In the genomic region with DNA sequence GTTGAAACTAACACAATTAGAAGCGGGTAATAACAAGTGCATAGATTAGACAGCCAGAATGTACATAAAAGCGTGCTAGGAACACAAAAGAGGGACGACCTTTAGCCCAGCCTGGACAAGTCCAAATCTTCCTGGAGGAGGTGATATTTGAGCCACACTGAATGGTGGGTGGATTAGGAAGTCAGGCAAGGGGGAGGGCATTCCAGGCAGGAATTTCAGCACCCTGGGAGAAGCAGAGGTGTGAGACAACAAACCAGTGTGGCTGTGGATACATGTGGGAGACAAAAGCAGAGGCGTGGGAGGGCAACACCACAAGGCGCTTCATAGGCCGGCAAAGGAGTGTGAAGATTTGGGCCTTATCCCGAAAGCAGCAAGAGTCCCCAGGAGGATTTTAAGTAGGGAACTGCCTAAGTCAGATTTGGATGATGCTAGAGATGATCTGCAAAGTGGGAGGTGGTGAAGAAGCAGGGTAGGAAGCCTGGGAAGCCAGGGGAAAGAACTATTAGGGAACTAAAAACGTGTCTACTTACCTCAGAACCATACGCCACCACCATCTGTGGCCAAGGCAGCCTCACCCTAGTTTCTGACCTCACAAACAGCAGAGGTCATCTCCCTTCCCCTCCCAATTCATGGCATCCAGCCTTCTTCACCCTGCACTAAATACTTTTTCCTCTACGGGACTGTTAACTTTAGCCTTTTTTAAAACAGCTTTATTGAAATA, we compare ENCODE assay signal across 1 cellular context.
TF ChIP-seq lines count a peak whose summit lies in the region.

No MANE protein-coding gene starts in this region.

TF ChIP-seq in K562, 482 proteins besides CTCF, POLR2A, EP300 and RAD21 (continued from another document and continues in another):
- TF ChIP-seq PTRF (tag; IDR thresholded peaks at IDR 0.05) (no peak), ZNF24 (IDR thresholded peaks at IDR 0.05) (no peak), MYC (IDR thresholded peaks at IDR 0.05; ENCODE audit: low read depth, low read length) (no peak), MYC (CRISPR knock-in tag; IDR thresholded peaks at IDR 0.05; ENCODE audit: borderline replicate concordance, low read depth) (no peak), CXXC5 (CRISPR knock-in tag; IDR thresholded peaks at IDR 0.05) (peak; percentile 21; the same call in 1 of the 2 replicates), ARID1B (IDR thresholded peaks at IDR 0.05) (0 out of 2 replicates have a peak, but pooled peaks have one; percentile 26), RBM17 (IDR thresholded peaks at IDR 0.05; ENCODE audit: borderline replicate concordance, low read depth, low read length) (no peak), ZFP36 (IDR thresholded peaks at IDR 0.05; ENCODE audit: low read depth, low read length, partially characterized antibody) (peak; percentile 16), BMI1 (IDR thresholded peaks at IDR 0.05; ENCODE audit: low read length) (no peak), RBM39 (optimal IDR thresholded peaks at IDR 0.05; ENCODE audit: low read depth, low read length) (no peak), L3MBTL2 (IDR thresholded peaks at IDR 0.05) (peak; percentile 57; the same call in 1 of the 2 replicates), COPS2 (conservative IDR thresholded peaks at IDR 0.05) (no peak), DDX20 (tag; IDR thresholded peaks at IDR 0.05; ENCODE audit: low read depth) (no peak)
- TF ChIP-seq, protein P1, sequence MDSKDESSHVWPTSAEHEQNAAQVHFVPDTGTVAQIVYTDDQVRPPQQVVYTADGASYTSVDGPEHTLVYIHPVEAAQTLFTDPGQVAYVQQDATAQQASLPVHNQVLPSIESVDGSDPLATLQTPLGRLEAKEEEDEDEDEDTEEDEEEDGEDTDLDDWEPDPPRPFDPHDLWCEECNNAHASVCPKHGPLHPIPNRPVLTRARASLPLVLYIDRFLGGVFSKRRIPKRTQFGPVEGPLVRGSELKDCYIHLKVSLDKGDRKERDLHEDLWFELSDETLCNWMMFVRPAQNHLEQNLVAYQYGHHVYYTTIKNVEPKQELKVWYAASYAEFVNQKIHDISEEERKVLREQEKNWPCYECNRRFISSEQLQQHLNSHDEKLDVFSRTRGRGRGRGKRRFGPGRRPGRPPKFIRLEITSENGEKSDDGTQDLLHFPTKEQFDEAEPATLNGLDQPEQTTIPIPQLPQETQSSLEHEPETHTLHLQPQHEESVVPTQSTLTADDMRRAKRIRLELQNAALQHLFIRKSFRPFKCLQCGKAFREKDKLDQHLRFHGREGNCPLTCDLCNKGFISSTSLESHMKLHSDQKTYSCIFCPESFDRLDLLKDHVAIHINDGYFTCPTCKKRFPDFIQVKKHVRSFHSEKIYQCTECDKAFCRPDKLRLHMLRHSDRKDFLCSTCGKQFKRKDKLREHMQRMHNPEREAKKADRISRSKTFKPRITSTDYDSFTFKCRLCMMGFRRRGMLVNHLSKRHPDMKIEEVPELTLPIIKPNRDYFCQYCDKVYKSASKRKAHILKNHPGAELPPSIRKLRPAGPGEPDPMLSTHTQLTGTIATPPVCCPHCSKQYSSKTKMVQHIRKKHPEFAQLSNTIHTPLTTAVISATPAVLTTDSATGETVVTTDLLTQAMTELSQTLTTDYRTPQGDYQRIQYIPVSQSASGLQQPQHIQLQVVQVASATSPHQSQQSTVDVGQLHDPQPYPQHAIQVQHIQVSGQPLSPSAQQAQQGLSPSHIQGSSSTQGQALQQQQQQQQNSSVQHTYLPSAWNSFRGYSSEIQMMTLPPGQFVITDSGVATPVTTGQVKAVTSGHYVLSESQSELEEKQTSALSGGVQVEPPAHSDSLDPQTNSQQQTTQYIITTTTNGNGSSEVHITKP (IDR thresholded peaks at IDR 0.05; ENCODE audit: partially characterized antibody), result peak; percentile 73
- TF ChIP-seq, protein P2, sequence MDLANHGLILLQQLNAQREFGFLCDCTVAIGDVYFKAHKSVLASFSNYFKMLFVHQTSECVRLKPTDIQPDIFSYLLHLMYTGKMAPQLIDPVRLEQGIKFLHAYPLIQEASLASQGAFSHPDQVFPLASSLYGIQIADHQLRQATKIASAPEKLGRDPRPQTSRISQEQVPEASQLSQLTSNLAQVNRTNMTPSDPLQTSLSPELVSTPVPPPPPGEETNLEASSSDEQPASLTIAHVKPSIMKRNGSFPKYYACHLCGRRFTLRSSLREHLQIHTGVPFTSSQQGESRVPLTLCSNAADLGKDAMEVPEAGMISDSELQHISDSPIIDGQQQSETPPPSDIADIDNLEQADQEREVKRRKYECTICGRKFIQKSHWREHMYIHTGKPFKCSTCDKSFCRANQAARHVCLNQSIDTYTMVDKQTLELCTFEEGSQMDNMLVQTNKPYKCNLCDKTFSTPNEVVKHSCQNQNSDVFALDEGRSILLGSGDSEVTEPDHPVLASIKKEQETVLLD (IDR thresholded peaks at IDR 0.05), result 0 out of 2 replicates have a peak, but pooled peaks have one; percentile 26
- TF ChIP-seq, protein P3, sequence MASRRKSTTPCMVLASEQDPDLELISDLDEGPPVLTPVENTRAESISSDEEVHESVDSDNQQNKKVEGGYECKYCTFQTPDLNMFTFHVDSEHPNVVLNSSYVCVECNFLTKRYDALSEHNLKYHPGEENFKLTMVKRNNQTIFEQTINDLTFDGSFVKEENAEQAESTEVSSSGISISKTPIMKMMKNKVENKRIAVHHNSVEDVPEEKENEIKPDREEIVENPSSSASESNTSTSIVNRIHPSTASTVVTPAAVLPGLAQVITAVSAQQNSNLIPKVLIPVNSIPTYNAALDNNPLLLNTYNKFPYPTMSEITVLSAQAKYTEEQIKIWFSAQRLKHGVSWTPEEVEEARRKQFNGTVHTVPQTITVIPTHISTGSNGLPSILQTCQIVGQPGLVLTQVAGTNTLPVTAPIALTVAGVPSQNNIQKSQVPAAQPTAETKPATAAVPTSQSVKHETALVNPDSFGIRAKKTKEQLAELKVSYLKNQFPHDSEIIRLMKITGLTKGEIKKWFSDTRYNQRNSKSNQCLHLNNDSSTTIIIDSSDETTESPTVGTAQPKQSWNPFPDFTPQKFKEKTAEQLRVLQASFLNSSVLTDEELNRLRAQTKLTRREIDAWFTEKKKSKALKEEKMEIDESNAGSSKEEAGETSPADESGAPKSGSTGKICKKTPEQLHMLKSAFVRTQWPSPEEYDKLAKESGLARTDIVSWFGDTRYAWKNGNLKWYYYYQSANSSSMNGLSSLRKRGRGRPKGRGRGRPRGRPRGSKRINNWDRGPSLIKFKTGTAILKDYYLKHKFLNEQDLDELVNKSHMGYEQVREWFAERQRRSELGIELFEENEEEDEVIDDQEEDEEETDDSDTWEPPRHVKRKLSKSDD (conservative IDR thresholded peaks at IDR 0.05; ENCODE audit: low read length), result no peak
- TF ChIP-seq, protein P4, sequence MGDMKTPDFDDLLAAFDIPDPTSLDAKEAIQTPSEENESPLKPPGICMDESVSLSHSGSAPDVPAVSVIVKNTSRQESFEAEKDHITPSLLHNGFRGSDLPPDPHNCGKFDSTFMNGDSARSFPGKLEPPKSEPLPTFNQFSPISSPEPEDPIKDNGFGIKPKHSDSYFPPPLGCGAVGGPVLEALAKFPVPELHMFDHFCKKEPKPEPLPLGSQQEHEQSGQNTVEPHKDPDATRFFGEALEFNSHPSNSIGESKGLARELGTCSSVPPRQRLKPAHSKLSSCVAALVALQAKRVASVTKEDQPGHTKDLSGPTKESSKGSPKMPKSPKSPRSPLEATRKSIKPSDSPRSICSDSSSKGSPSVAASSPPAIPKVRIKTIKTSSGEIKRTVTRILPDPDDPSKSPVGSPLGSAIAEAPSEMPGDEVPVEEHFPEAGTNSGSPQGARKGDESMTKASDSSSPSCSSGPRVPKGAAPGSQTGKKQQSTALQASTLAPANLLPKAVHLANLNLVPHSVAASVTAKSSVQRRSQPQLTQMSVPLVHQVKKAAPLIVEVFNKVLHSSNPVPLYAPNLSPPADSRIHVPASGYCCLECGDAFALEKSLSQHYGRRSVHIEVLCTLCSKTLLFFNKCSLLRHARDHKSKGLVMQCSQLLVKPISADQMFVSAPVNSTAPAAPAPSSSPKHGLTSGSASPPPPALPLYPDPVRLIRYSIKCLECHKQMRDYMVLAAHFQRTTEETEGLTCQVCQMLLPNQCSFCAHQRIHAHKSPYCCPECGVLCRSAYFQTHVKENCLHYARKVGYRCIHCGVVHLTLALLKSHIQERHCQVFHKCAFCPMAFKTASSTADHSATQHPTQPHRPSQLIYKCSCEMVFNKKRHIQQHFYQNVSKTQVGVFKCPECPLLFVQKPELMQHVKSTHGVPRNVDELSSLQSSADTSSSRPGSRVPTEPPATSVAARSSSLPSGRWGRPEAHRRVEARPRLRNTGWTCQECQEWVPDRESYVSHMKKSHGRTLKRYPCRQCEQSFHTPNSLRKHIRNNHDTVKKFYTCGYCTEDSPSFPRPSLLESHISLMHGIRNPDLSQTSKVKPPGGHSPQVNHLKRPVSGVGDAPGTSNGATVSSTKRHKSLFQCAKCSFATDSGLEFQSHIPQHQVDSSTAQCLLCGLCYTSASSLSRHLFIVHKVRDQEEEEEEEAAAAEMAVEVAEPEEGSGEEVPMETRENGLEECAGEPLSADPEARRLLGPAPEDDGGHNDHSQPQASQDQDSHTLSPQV (IDR thresholded peaks at IDR 0.05), result peak; percentile 55; the same call in 1 of the 2 replicates
- TF ChIP-seq, protein P5, sequence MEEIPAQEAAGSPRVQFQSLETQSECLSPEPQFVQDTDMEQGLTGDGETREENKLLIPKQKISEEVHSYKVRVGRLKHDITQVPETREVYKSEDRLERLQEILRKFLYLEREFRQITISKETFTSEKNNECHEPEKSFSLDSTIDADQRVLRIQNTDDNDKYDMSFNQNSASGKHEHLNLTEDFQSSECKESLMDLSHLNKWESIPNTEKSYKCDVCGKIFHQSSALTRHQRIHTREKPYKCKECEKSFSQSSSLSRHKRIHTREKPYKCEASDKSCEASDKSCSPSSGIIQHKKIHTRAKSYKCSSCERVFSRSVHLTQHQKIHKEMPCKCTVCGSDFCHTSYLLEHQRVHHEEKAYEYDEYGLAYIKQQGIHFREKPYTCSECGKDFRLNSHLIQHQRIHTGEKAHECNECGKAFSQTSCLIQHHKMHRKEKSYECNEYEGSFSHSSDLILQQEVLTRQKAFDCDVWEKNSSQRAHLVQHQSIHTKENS (CRISPR knock-in tag; IDR thresholded peaks at IDR 0.05), result no peak
- TF ChIP-seq, protein P6, sequence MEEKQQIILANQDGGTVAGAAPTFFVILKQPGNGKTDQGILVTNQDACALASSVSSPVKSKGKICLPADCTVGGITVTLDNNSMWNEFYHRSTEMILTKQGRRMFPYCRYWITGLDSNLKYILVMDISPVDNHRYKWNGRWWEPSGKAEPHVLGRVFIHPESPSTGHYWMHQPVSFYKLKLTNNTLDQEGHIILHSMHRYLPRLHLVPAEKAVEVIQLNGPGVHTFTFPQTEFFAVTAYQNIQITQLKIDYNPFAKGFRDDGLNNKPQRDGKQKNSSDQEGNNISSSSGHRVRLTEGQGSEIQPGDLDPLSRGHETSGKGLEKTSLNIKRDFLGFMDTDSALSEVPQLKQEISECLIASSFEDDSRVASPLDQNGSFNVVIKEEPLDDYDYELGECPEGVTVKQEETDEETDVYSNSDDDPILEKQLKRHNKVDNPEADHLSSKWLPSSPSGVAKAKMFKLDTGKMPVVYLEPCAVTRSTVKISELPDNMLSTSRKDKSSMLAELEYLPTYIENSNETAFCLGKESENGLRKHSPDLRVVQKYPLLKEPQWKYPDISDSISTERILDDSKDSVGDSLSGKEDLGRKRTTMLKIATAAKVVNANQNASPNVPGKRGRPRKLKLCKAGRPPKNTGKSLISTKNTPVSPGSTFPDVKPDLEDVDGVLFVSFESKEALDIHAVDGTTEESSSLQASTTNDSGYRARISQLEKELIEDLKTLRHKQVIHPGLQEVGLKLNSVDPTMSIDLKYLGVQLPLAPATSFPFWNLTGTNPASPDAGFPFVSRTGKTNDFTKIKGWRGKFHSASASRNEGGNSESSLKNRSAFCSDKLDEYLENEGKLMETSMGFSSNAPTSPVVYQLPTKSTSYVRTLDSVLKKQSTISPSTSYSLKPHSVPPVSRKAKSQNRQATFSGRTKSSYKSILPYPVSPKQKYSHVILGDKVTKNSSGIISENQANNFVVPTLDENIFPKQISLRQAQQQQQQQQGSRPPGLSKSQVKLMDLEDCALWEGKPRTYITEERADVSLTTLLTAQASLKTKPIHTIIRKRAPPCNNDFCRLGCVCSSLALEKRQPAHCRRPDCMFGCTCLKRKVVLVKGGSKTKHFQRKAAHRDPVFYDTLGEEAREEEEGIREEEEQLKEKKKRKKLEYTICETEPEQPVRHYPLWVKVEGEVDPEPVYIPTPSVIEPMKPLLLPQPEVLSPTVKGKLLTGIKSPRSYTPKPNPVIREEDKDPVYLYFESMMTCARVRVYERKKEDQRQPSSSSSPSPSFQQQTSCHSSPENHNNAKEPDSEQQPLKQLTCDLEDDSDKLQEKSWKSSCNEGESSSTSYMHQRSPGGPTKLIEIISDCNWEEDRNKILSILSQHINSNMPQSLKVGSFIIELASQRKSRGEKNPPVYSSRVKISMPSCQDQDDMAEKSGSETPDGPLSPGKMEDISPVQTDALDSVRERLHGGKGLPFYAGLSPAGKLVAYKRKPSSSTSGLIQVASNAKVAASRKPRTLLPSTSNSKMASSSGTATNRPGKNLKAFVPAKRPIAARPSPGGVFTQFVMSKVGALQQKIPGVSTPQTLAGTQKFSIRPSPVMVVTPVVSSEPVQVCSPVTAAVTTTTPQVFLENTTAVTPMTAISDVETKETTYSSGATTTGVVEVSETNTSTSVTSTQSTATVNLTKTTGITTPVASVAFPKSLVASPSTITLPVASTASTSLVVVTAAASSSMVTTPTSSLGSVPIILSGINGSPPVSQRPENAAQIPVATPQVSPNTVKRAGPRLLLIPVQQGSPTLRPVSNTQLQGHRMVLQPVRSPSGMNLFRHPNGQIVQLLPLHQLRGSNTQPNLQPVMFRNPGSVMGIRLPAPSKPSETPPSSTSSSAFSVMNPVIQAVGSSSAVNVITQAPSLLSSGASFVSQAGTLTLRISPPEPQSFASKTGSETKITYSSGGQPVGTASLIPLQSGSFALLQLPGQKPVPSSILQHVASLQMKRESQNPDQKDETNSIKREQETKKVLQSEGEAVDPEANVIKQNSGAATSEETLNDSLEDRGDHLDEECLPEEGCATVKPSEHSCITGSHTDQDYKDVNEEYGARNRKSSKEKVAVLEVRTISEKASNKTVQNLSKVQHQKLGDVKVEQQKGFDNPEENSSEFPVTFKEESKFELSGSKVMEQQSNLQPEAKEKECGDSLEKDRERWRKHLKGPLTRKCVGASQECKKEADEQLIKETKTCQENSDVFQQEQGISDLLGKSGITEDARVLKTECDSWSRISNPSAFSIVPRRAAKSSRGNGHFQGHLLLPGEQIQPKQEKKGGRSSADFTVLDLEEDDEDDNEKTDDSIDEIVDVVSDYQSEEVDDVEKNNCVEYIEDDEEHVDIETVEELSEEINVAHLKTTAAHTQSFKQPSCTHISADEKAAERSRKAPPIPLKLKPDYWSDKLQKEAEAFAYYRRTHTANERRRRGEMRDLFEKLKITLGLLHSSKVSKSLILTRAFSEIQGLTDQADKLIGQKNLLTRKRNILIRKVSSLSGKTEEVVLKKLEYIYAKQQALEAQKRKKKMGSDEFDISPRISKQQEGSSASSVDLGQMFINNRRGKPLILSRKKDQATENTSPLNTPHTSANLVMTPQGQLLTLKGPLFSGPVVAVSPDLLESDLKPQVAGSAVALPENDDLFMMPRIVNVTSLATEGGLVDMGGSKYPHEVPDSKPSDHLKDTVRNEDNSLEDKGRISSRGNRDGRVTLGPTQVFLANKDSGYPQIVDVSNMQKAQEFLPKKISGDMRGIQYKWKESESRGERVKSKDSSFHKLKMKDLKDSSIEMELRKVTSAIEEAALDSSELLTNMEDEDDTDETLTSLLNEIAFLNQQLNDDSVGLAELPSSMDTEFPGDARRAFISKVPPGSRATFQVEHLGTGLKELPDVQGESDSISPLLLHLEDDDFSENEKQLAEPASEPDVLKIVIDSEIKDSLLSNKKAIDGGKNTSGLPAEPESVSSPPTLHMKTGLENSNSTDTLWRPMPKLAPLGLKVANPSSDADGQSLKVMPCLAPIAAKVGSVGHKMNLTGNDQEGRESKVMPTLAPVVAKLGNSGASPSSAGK (IDR thresholded peaks at IDR 0.05), result peak; percentile 69
